In genomic region chr5:68196876-68197275, GRCh38 we compare ENCODE assay signal across 9 cellular contexts. TPM values are rescaled to one million over a fixed set of nuclear protein-coding genes. Genes with fewer than 3 reads are reported as not detected.
DNase-seq lines count a peak whose midpoint lies in the region; ATAC-seq and TF ChIP-seq lines count a peak whose summit lies in the region.
"Had no signal": no experiment of that assay in that cellular context is flagged by ENCODE, and none has a peak within 500 bp of the region (broad histone marks: within the 10 kb centered on the region; RNA-seq: fewer than 3 reads in every experiment).

No MANE protein-coding gene starts in this region.

- no peak overlapping the region for H3K4me3 ChIP-seq in SK-N-SH (ENCODE audit: low read depth in 2 of 2, low read length in 1 of 2)
- H3K4me3 ChIP-seq: A549 had no signal

- CTCF ChIA-PET in SK-N-SH (lab: Yijun Ruan, JAX) = no interaction called here

- no peaks in the 10 kb centered on the region for H3K36me3 ChIP-seq in SK-N-SH (replicated peaks in 1 of 2; ENCODE audit: control insufficient read depth in 1 of 2, insufficient read depth in 2 of 2, low read length in 1 of 2)

- H3K27ac ChIP-seq in SK-N-SH (ENCODE audit: low read depth in 2 of 2, low read length in 1 of 2) = no peak overlapping the region
- H3K27ac ChIP-seq: A549 had no signal

- H3K27me3 ChIP-seq in SK-N-SH (ENCODE audit: insufficient read depth) = no peaks in the 10 kb centered on the region

- peaks cover 6% of the 10 kb centered on the region for H3K27me3 Mint-ChIP-seq in activated T-cell treated with anti-CD3 and anti-CD28 coated beads, Interleukin-2, amount 50 U/mL, for 72 hours (ENCODE audit: low read depth)

- POLR2A ChIA-PET in SK-N-SH (lab: Yijun Ruan, JAX) = no interaction called here

- H3F3A ChIP-seq in SK-N-SH (replicated peaks; ENCODE audit: insufficient read depth) = no peaks in the 10 kb centered on the region

- no peaks in the 10 kb centered on the region for H3K9me2 ChIP-seq in SK-N-SH

- no peaks in the 10 kb centered on the region for H3K9me3 ChIP-seq in SK-N-SH
- H3K9me3 ChIP-seq: A549 had no signal

- no peaks in the 10 kb centered on the region for H3K79me2 ChIP-seq in SK-N-SH (ENCODE audit: insufficient read depth)

- TF ChIP-seq RAD21 in SK-N-SH (IDR thresholded peaks at IDR 0.05; ENCODE audit: low read length) = no peak

- no peak overlapping the region for H3K4me3 Mint-ChIP-seq in activated T-cell treated with anti-CD3 and anti-CD28 coated beads, Interleukin-2, amount 50 U/mL, for 72 hours

- DNase-seq in Right ventricle myocardium superior = no peak
- DNase-seq in cardiac septum (ENCODE audit: low spot score) = no peak
- peak; percentile 90 for DNase-seq in SKM-1 treated with dmso at 0.1 percent for 144 hours (lab: John Stamatoyannopoulos, UW; ENCODE audit: unreplicated experiment)
- DNase-seq in activated T-cell treated with anti-CD3 and anti-CD28 coated beads, Interleukin-2, amount 50 U/mL, for 72 hours = no peak
- no peak for DNase-seq in T-helper 9 cell
- no peak for DNase-seq in D341Med (ENCODE audit: low spot score)
- DNase-seq in SK-N-SH = no peak

- ATAC-seq in Right ventricle myocardium superior (ENCODE audit: poor library complexity) (peak; percentile 65), HG03060 (IDR thresholded peaks at IDR 0.05; ENCODE audit: low read depth, unreplicated experiment) (peak; percentile 85)
- ATAC-seq in activated T-cell treated with anti-CD3 and anti-CD28 coated beads, Interleukin-2, amount 50 U/mL, for 72 hours (replicated peaks in 1 of 2) = no peak
- ATAC-seq: A549 had no signal

- H3K4me1 ChIP-seq in SK-N-SH (ENCODE audit: control insufficient read depth in 1 of 2, insufficient read depth in 2 of 2, low read depth in 1 of 2, low read length in 1 of 2) = no peaks in the 10 kb centered on the region
- H3K4me1 ChIP-seq: A549 had no signal

- peaks cover 6% of the 10 kb centered on the region for H3K4me1 Mint-ChIP-seq in activated T-cell treated with anti-CD3 and anti-CD28 coated beads, Interleukin-2, amount 50 U/mL, for 72 hours (ENCODE audit: low read depth)

- no peak for TF ChIP-seq CTCF in SK-N-SH (IDR thresholded peaks at IDR 0.05)

- no peaks in the 10 kb centered on the region for H4K20me1 ChIP-seq in SK-N-SH (ENCODE audit: insufficient read depth)

- H3K4me2 ChIP-seq in SK-N-SH = no peak overlapping the region
- H3K4me2 ChIP-seq: A549 had no signal

- no peak overlapping the region for H2AFZ ChIP-seq in SK-N-SH (ENCODE audit: low read depth)

- intact Hi-C loops in Right ventricle myocardium superior (cut with DNase I) (no loop called here), cardiac septum (cut with DNase I) (no loop called here)

- no peak overlapping the region for H3K9ac ChIP-seq in SK-N-SH

- peaks cover 0 to 5% of the 10 kb centered on the region in 2 donors for H3K9me3 Mint-ChIP-seq in activated T-cell treated with anti-CD3 and anti-CD28 coated beads, Interleukin-2, amount 50 U/mL, for 72 hours

- WGBS in SK-N-SH (ENCODE audit: low lambda C conversion rate) = 77% methylated on average over 6 of the region's 6 CpGs

- H3K36me3 Mint-ChIP-seq in activated T-cell treated with anti-CD3 and anti-CD28 coated beads, Interleukin-2, amount 50 U/mL, for 72 hours (ENCODE audit: insufficient read depth in 2 of 2) = peaks cover 0 to 3% of the 10 kb centered on the region in 2 donors

- no peak for TF ChIP-seq EP300 in SK-N-SH (IDR thresholded peaks at IDR 0.05; ENCODE audit: borderline replicate concordance in 1 of 2, low read depth in 1 of 2, low read length in 1 of 2)

- no peak overlapping the region for H3K27ac Mint-ChIP-seq in activated T-cell treated with anti-CD3 and anti-CD28 coated beads, Interleukin-2, amount 50 U/mL, for 72 hours

TF ChIP-seq in SK-N-SH, 30 proteins besides CTCF, POLR2A, EP300 and RAD21:
- TF ChIP-seq USF1 (IDR thresholded peaks at IDR 0.05; ENCODE audit: borderline replicate concordance, low read depth) (no peak), ELF1 (IDR thresholded peaks at IDR 0.05) (no peak), CHD2 (IDR thresholded peaks at IDR 0.05; ENCODE audit: low read length, partially characterized antibody) (no peak), JUND (IDR thresholded peaks at IDR 0.05) (no peak), EZH2phosphoT487 (IDR thresholded peaks at IDR 0.05; ENCODE audit: borderline replicate concordance, low read depth) (no peak), SMC3 (IDR thresholded peaks at IDR 0.05; ENCODE audit: low read depth, low read length) (no peak), GABPA (IDR thresholded peaks at IDR 0.05; ENCODE audit: low read depth) (no peak), MXI1 (IDR thresholded peaks at IDR 0.05; ENCODE audit: low read depth, low read length) (no peak), TAF1 (IDR thresholded peaks at IDR 0.05; ENCODE audit: borderline replicate concordance, low read depth, low read length) (no peak)
TF ChIP-seq in SK-N-SH: peak in this region for 0.

RNA-seq across cellular contexts. Expression of gene PIK3R1, which starts 18.7 kb away (rescaled TPM):
- 103 TPM for total RNA-seq in Right ventricle myocardium superior
- 166 TPM for total RNA-seq in cardiac septum
- total RNA-seq in activated T-cell treated with anti-CD3 and anti-CD28 coated beads, Interleukin-2, amount 50 U/mL, for 72 hours = 10 to 100 TPM; 46.5 to 74.2 TPM
- polyA plus RNA-seq in SK-N-SH (2012; rRNA removed) = 2.0 and 2.7 TPM in 2 replicates
- polyA plus RNA-seq in SK-N-SH (2012; cell fraction: cytosol; rRNA removed) = 2.5 and 2.7 TPM in 2 replicates
- 2.2 and 3.9 TPM in 2 replicates for polyA plus RNA-seq in SK-N-SH (2012; cell fraction: nucleus; rRNA removed)

Comparison
In these comparisons a context has a peak if more than half of its experiments do, and no peak if none do; other contexts are left out.
1. ATAC-seq: peak in Right ventricle myocardium superior (single experiment) and HG03060 (single experiment); none in activated T-cell treated with anti-CD3 and anti-CD28 coated beads, Interleukin-2, amount 50 U/mL, for 72 hours (0 of 2).